Comparison of ENCODE assay signal across 11 cellular contexts in genomic region chr16:75238853-75239371, GRCh38. TPM values are rescaled to one million over a fixed set of nuclear protein-coding genes. Genes with fewer than 3 reads are reported as not detected.
DNase-seq lines count a peak whose midpoint lies in the region; ATAC-seq and TF ChIP-seq lines count a peak whose summit lies in the region.
"Had no signal": no experiment of that assay in that cellular context is flagged by ENCODE, and none has a peak within 500 bp of the region (broad histone marks: within the 10 kb centered on the region; RNA-seq: fewer than 3 reads in every experiment).

No MANE protein-coding gene starts in this region.

- peak; percentile 47 for TF ChIP-seq CTCF in endodermal cell (conservative IDR thresholded peaks at IDR 0.05)

- H3K9me3 ChIP-seq in endodermal cell (ENCODE audit: control insufficient read depth, low read length): no peaks in the 10 kb centered on the region
- no peaks in the 10 kb centered on the region for H3K9me3 ChIP-seq in mucosa of stomach (ENCODE audit: control insufficient read depth, low read length)
- H3K9me3 ChIP-seq in MG63: no peaks in the 10 kb centered on the region

- H3K4me3 ChIP-seq in endodermal cell (ENCODE audit: low read length) (no peak overlapping the region), mucosa of stomach (ENCODE audit: low read length) (no peak overlapping the region), MG63 (no peak overlapping the region)

- H3K4me1 Mint-ChIP-seq in endodermal cell: no peaks in the 10 kb centered on the region

- H3K4me3 Mint-ChIP-seq in endodermal cell: no peak overlapping the region
- H3K4me3 Mint-ChIP-seq: CD8-positive, alpha-beta memory T cell had no signal

- peak; percentile 22 for ATAC-seq in Right ventricle myocardium inferior
- no peak for ATAC-seq in left colon

- peak overlapping the region; percentile 81 for H3K27ac ChIP-seq in endodermal cell (ENCODE audit: low read depth, low read length)

- intact Hi-C loops in Right ventricle myocardium inferior (cut with DNase I) (loop anchor here (2.0 kb wide), 1 partner anchor 26 kb away; no protein-coding TSS in a partner anchor), cardiac septum (cut with DNase I) (no loop called here), left colon (cut with DNase I, micrococcal nuclease) (loop anchor here in 1 of 2 donors (10.0 kb wide), 1 partner anchor 156 kb away; no protein-coding TSS in a partner anchor)

- H3K9ac ChIP-seq in endodermal cell (ENCODE audit: extremely low read depth, low read length, poor library complexity, severe bottlenecking): no peak overlapping the region
- H3K9ac ChIP-seq in mucosa of stomach (ENCODE audit: low read length): peak overlapping the region; percentile 31

- WGBS in endodermal cell (ENCODE audit: insufficient coverage in 1 of 2, insufficient read length in 1 of 2), 2 experiments: 90 to 91% methylated on average over 5 to 10 of the region's 10 CpGs

- H3K27ac Mint-ChIP-seq in endodermal cell: peak overlapping the region; percentile 91

- H3K36me3 ChIP-seq in endodermal cell (ENCODE audit: control insufficient read depth, insufficient read depth, low read length) (peaks cover 15% of the 10 kb centered on the region), mucosa of stomach (ENCODE audit: control insufficient read depth, insufficient read depth, low read length) (peaks cover 25% of the 10 kb centered on the region), MG63 (peaks cover 11% of the 10 kb centered on the region)

- no peaks in the 10 kb centered on the region for H3K9me3 Mint-ChIP-seq in endodermal cell
- H3K9me3 Mint-ChIP-seq: CD8-positive, alpha-beta memory T cell had no signal

- H3K27me3 Mint-ChIP-seq in endodermal cell (ENCODE audit: insufficient read depth): no peaks in the 10 kb centered on the region

- DNase-seq in Right ventricle myocardium inferior (ENCODE audit: missing footprints): no peak
- no peak for DNase-seq in cardiac septum (ENCODE audit: low spot score)
- no peak for DNase-seq in endodermal cell
- no peak for DNase-seq in left colon
- no peak for DNase-seq in NCI-H1417 treated with DMSO at 0.1 percent for 48 hours (lab: John Stamatoyannopoulos, UW)
- DNase-seq in NCI-H146 (lab: John Stamatoyannopoulos, UW): no peak
- DNase-seq in MG63: no peak
- DNase-seq: CD8-positive, alpha-beta memory T cell; stimulated activated CD8-positive, alpha-beta memory T cell treated with anti-CD3 and anti-CD28 coated beads, Interleukin-4, amount 100 ng/mL, for 48 hours had no signal

- no peaks in the 10 kb centered on the region for H3K27me3 ChIP-seq in endodermal cell (ENCODE audit: control insufficient read depth, insufficient read depth, low read length, poor library complexity, severe bottlenecking)
- H3K27me3 ChIP-seq in mucosa of stomach (ENCODE audit: control insufficient read depth, insufficient read depth, low read length): no peaks in the 10 kb centered on the region
- no peaks in the 10 kb centered on the region for H3K27me3 ChIP-seq in MG63

- peaks cover 53% of the 10 kb centered on the region for H3K36me3 Mint-ChIP-seq in endodermal cell (ENCODE audit: low read depth)
- H3K36me3 Mint-ChIP-seq: CD8-positive, alpha-beta memory T cell had no signal

- H3K4me1 ChIP-seq in endodermal cell (ENCODE audit: control insufficient read depth, insufficient read depth, low read length): no peaks in the 10 kb centered on the region
- H3K4me1 ChIP-seq in mucosa of stomach (ENCODE audit: control insufficient read depth, insufficient read depth, low read length): peaks cover 29% of the 10 kb centered on the region

RNA-seq across cellular contexts. Expression of gene BCAR1, which starts 12.5 kb away (rescaled TPM):
- total RNA-seq in Right ventricle myocardium inferior (76.7 TPM), cardiac septum (80.3 TPM), endodermal cell (10 to 100 TPM; 56.2 to 74.3 TPM), left colon (100 to 1,000 TPM; 139 to 145 TPM)
- polyA plus RNA-seq in endodermal cell (2013, experiment 1 of 2): 38.6 TPM
- 33.2 TPM for polyA plus RNA-seq in endodermal cell (2013, experiment 2 of 2)
- 52.7 and 54.6 TPM in 2 replicates for total RNA-seq in MG63 (2014; rRNA removed; shearing (Covaris generic); ENCODE audit: low replicate concordance)
- polyA plus RNA-seq: CD8-positive, alpha-beta memory T cell had no signal

RNA-seq across cellular contexts. Expression of gene CTRB1, which starts 20.1 kb away (rescaled TPM):
- total RNA-seq in Right ventricle myocardium inferior: not detected
- not detected for total RNA-seq in cardiac septum
- not detected for total RNA-seq in endodermal cell
- not detected for polyA plus RNA-seq in endodermal cell (2013, experiment 1 of 2)
- polyA plus RNA-seq in endodermal cell (2013, experiment 2 of 2): not detected
- 1 to 10 TPM in 1 of 2 donors, not detected in 1; 2.4 TPM for total RNA-seq in left colon
- not detected in 2 replicates for total RNA-seq in MG63 (2014; rRNA removed; shearing (Covaris generic); ENCODE audit: low replicate concordance)
- total RNA-seq: CD8-positive, alpha-beta memory T cell; mononuclear cell had no signal
- polyA plus RNA-seq: CD8-positive, alpha-beta memory T cell had no signal

RNA-seq across cellular contexts. Expression of gene CTRB2, which starts 32.0 kb away (rescaled TPM):
- not detected for total RNA-seq in Right ventricle myocardium inferior
- not detected for total RNA-seq in cardiac septum
- not detected for total RNA-seq in endodermal cell
- polyA plus RNA-seq in endodermal cell (2013, experiment 1 of 2): not detected
- polyA plus RNA-seq in endodermal cell (2013, experiment 2 of 2): not detected
- total RNA-seq in left colon: 1 to 10 TPM in 1 of 2 donors, not detected in 1; 6.1 TPM
- total RNA-seq in MG63 (2014; rRNA removed; shearing (Covaris generic); ENCODE audit: low replicate concordance): not detected in 2 replicates
- total RNA-seq: CD8-positive, alpha-beta memory T cell; mononuclear cell had no signal
- polyA plus RNA-seq: CD8-positive, alpha-beta memory T cell had no signal
